8 cellular contexts compared by ENCODE assay signal in genomic region chr20:48374041-48374907, GRCh38.
DNase-seq lines count a peak whose midpoint lies in the region; ATAC-seq, FAIRE-seq and TF ChIP-seq lines count a peak whose summit lies in the region.
"Not testable (repeated sequence)": the region's sequence is repeated elsewhere in the genome, so short reads cannot be mapped to it uniquely, and the experiment has no call there.

No MANE protein-coding gene starts in this region.

- not testable (repeated sequence) for H3K79me2 ChIP-seq in parathyroid adenoma

- H3K36me3 ChIP-seq in RWPE2 (ENCODE audit: low read depth); liver (ENCODE audit: control insufficient read depth in 4 of 4, insufficient read depth in 3 of 4, low read depth in 1 of 4, low read length in 3 of 4); parathyroid adenoma (ENCODE audit: control insufficient read depth, insufficient read depth, low read length): not testable (repeated sequence)

- peaks cover 10% of the 10 kb centered on the region for H3K27me3 ChIP-seq in RWPE2 (ENCODE audit: insufficient read depth, poor library complexity, severe bottlenecking)
- H3K27me3 ChIP-seq in liver (ENCODE audit: control insufficient read depth in 4 of 4, insufficient read depth in 4 of 4, low read length in 3 of 4); parathyroid adenoma (ENCODE audit: control insufficient read depth, insufficient read depth, low read length): not testable (repeated sequence)

- H3K4me2 ChIP-seq in parathyroid adenoma (ENCODE audit: low read length), result not testable (repeated sequence)

- peak; percentile 3 for TF ChIP-seq CTCF in GM20000 (IDR thresholded peaks at IDR 0.05; ENCODE audit: extremely low read depth, missing control alignments)
- peak; percentile 38 for TF ChIP-seq CTCF in RWPE2 (IDR thresholded peaks at IDR 0.05; ENCODE audit: poor library complexity, severe bottlenecking)
- TF ChIP-seq CTCF in MCF 10A (IDR thresholded peaks at IDR 0.05; ENCODE audit: unreplicated experiment), result peak; percentile 9
- TF ChIP-seq CTCF in liver (IDR thresholded peaks at IDR 0.05; ENCODE audit: low read depth, low read length, missing input control); parathyroid adenoma (IDR thresholded peaks at IDR 0.05): not testable (repeated sequence)

- not testable (repeated sequence) for H3K9ac ChIP-seq in liver (ENCODE audit: low read depth in 1 of 2, low read length in 2 of 2); parathyroid adenoma

- not testable (repeated sequence) for H3K4me3 ChIP-seq in RWPE2 (ENCODE audit: severe bottlenecking); liver (ENCODE audit: low read depth in 1 of 3, low read length in 3 of 3); parathyroid adenoma (ENCODE audit: low read depth, low read length)

- peak in 1 of 2 donors; percentile 37 for TF ChIP-seq RAD21 in liver (IDR thresholded peaks at IDR 0.05)

- not testable (repeated sequence) for H3K9me3 ChIP-seq in RWPE2 (ENCODE audit: severe bottlenecking); liver (ENCODE audit: control insufficient read depth in 4 of 4, low read length in 3 of 4); parathyroid adenoma (ENCODE audit: control insufficient read depth, low read length)

- not testable (repeated sequence) for H3K36me3 Mint-ChIP-seq in MCF 10A (ENCODE audit: insufficient read depth, unreplicated experiment)

- not testable (repeated sequence) for H3K9me3 Mint-ChIP-seq in MCF 10A (ENCODE audit: unreplicated experiment)

- not testable (repeated sequence) for BruUV-seq in MCF 10A (replicated peaks; lab: Mats Ljungman, UMichigan)

- H3K4me3 Mint-ChIP-seq in MCF 10A (ENCODE audit: unreplicated experiment), result not testable (repeated sequence)

- H3K27me3 Mint-ChIP-seq in MCF 10A (ENCODE audit: insufficient read depth, unreplicated experiment), result peaks cover 69% of the 10 kb centered on the region

- H3K27ac Mint-ChIP-seq in MCF 10A (ENCODE audit: low read depth, unreplicated experiment), result not testable (repeated sequence)

- FAIRE-seq in urothelium cell line (lab: Jason Lieb, UNC), result peak; percentile 96

- H3K4me1 ChIP-seq in RWPE2 (ENCODE audit: insufficient read depth, poor library complexity, severe bottlenecking); parathyroid adenoma: not testable (repeated sequence)
- peaks cover 2 to 10% (median 8%) of the 10 kb centered on the region in 4 donors for H3K4me1 ChIP-seq in liver (ENCODE audit: control insufficient read depth in 4 of 4, insufficient read depth in 4 of 4, low read length in 3 of 4)

- DNase-seq in GM20000 (ENCODE audit: low spot score); RWPE2 (ENCODE audit: low spot score): not testable (repeated sequence)
- DNase-seq in NCI-H1417 (lab: John Stamatoyannopoulos, UW), result peak in 2 of 3 experiments; percentile 17 to 27
- peak; percentile 57 for DNase-seq in MCF 10A (ENCODE audit: unreplicated experiment)
- peak; percentile 65 for DNase-seq in Right ventricle myocardium superior
- peak; percentile 54 for DNase-seq in urothelium cell line (ENCODE audit: low spot score)

- intact Hi-C loops in MCF 10A (cut with micrococcal nuclease); Right ventricle myocardium superior (cut with DNase I): not testable (repeated sequence)

- POLR2A ChIA-PET in MCF 10A (lab: Yijun Ruan, JAX), result not testable (repeated sequence)

- WGBS in liver, result 56% methylated on average over 26 of the region's 26 CpGs

- CTCF ChIA-PET in MCF 10A (lab: Yijun Ruan, JAX), result interaction anchor here (0.5 to 1.3 kb wide), 3 partner anchors 8 to 247 kb away, joined by 3 to 5 read pairs (median 3); no protein-coding TSS in a partner anchor

- not testable (repeated sequence) for H3K4me1 Mint-ChIP-seq in MCF 10A (ENCODE audit: insufficient read depth, unreplicated experiment)

- not testable (repeated sequence) for H3K27ac ChIP-seq in RWPE2 (ENCODE audit: poor library complexity, severe bottlenecking)
- H3K27ac ChIP-seq in liver (ENCODE audit: low read depth in 1 of 2, low read length in 2 of 2) (peak overlapping the region; percentile 37), parathyroid adenoma (peak overlapping the region; percentile 54)

- ATAC-seq in RWPE2 (ENCODE audit: low read depth), result peak; percentile 35
- peak; percentile 59 for ATAC-seq in Right ventricle myocardium superior (ENCODE audit: poor library complexity)

- not testable (repeated sequence) for H2AFZ ChIP-seq in parathyroid adenoma

TF ChIP-seq in liver, 16 proteins besides CTCF, POLR2A, EP300 and RAD21:
- TF ChIP-seq NR2F2 (IDR thresholded peaks at IDR 0.05) (peak; percentile 98), SP1 (IDR thresholded peaks at IDR 0.05) (peak; percentile 37)
